ENCODE assay signal across 1 cellular context in genomic region chr20:21529863-21530262, GRCh38.
TF ChIP-seq lines count a peak whose summit lies in the region.

No MANE protein-coding gene starts in this region.

TF ChIP-seq in K562, 482 proteins besides CTCF, POLR2A, EP300 and RAD21 (continued from another document):
- no peak for TF ChIP-seq PBX2 (CRISPR knock-in tag; IDR thresholded peaks at IDR 0.05; ENCODE audit: low read depth)
- TF ChIP-seq PBX2 (tag; conservative IDR thresholded peaks at IDR 0.05; ENCODE audit: low read depth): peak; percentile 40; the same call in 1 of the 2 replicates
- 0 out of 4 replicates have a peak, but pooled peaks of 1 of the 2 experiments have one; percentile 20 for TF ChIP-seq MNT (conservative IDR thresholded peaks at IDR 0.05)
- TF ChIP-seq ZNF174 (CRISPR knock-in tag; IDR thresholded peaks at IDR 0.05): no peak
- no peak for TF ChIP-seq PHF8 (IDR thresholded peaks at IDR 0.05; ENCODE audit: borderline replicate concordance, low read length)
